13 cellular contexts compared by ENCODE assay signal in the genomic region with DNA sequence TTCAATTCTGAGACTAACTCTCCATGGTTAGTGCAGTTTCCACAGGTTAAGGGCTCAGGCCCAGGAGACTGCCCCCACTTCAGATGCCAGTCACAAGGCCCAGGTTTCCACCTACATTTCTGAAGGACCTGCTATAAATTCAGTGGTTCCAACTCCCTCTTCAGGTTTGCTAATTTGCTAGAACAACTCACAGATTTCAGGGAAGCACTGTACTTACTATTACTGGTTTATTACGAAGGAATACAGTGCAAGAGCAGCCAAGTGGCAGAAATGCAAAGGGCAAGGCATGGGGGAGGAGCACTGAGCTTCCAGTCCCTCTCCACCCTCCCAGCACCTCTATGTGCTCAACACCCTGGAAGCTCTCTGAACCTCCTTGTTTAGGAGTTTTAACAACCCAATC. TPM values are rescaled to one million over a fixed set of nuclear protein-coding genes. Genes with fewer than 3 reads are reported as not detected.
A peak's percentile ranks its signal among the peaks of the same experiment; 100 is the strongest.
DNase-seq lines count a peak whose midpoint lies in the region; ATAC-seq lines count a peak whose summit lies in the region.
"Had no signal": no experiment of that assay in that cellular context is flagged by ENCODE, and none has a peak within 500 bp of the region (broad histone marks: within the 10 kb centered on the region; RNA-seq: fewer than 3 reads in every experiment).

No MANE protein-coding gene starts in this region.

- H3K9me3 Mint-ChIP-seq in activated CD8-positive, alpha-beta memory T cell treated with anti-CD3 and anti-CD28 coated beads, Interleukin-2, amount 10 ng/mL, durations not matched to agents 7 days and 5 days (ENCODE audit: low read depth): no peaks in the 10 kb centered on the region

- no peak for DNase-seq in activated CD8-positive, alpha-beta memory T cell treated with anti-CD3 and anti-CD28 coated beads, Interleukin-2, amount 10 ng/mL, durations not matched to agents 7 days and 5 days
- no peak for DNase-seq in activated CD8-positive, alpha-beta memory T cell treated with anti-CD3 and anti-CD28 coated beads, Interleukin-2, amount 50 U/mL, for 48 hours
- DNase-seq in SW480 (ENCODE audit: low spot score) (peak; percentile 46), renal cortical epithelial cell (ENCODE audit: low read depth) (peak; percentile 84), amygdala (lab: John Stamatoyannopoulos, UW) (no peak), NCI-H748 treated with DMSO at 0.1 percent for 48 hours (lab: John Stamatoyannopoulos, UW) (no peak)
- DNase-seq: mesenchymal stem cell, NCI-H1436, NCI-H524 treated with DMSO at 0.1 percent for 48 hours, RPMI8226 had no signal

- peak overlapping the region; percentile 95 for H3K27ac Mint-ChIP-seq in activated CD8-positive, alpha-beta memory T cell treated with anti-CD3 and anti-CD28 coated beads, Interleukin-2, amount 10 ng/mL, durations not matched to agents 7 days and 5 days

- H3K4me1 Mint-ChIP-seq in activated CD8-positive, alpha-beta memory T cell treated with anti-CD3 and anti-CD28 coated beads, Interleukin-2, amount 10 ng/mL, durations not matched to agents 7 days and 5 days: peaks cover 32% of the 10 kb centered on the region

- no peak overlapping the region for H3K4me3 Mint-ChIP-seq in activated CD8-positive, alpha-beta memory T cell treated with anti-CD3 and anti-CD28 coated beads, Interleukin-2, amount 10 ng/mL, durations not matched to agents 7 days and 5 days

- no peaks in the 10 kb centered on the region for H3K27me3 Mint-ChIP-seq in activated CD8-positive, alpha-beta memory T cell treated with anti-CD3 and anti-CD28 coated beads, Interleukin-2, amount 10 ng/mL, durations not matched to agents 7 days and 5 days

- CTCF ChIA-PET in activated CD8-positive, alpha-beta memory T cell treated with anti-CD3 and anti-CD28 coated beads, Interleukin-2, amount 10 ng/mL, durations not matched to agents 7 days and 5 days (lab: Charles Lee): interaction anchor here (0.9 to 1.2 kb wide), 2 partner anchors 18 to 25 kb away, joined by 3 read pairs; no protein-coding TSS in a partner anchor

- ATAC-seq in activated CD8-positive, alpha-beta memory T cell treated with anti-CD3 and anti-CD28 coated beads, Interleukin-2, amount 10 ng/mL, durations not matched to agents 7 days and 5 days: no peak
- ATAC-seq in esophagus mucosa (peak; percentile 54), GM18502 (IDR thresholded peaks at IDR 0.05; ENCODE audit: poor library complexity, unreplicated experiment) (no peak)

- peaks cover 13% of the 10 kb centered on the region for H3K36me3 Mint-ChIP-seq in activated CD8-positive, alpha-beta memory T cell treated with anti-CD3 and anti-CD28 coated beads, Interleukin-2, amount 10 ng/mL, durations not matched to agents 7 days and 5 days
- H3K36me3 Mint-ChIP-seq: IgD-negative memory B cell had no signal

RNA-seq across cellular contexts. Expression of a gene that starts 39.3 kb away (rescaled TPM):
- not detected for total RNA-seq in activated CD8-positive, alpha-beta memory T cell treated with anti-CD3 and anti-CD28 coated beads, Interleukin-2, amount 10 ng/mL, durations not matched to agents 7 days and 5 days
- total RNA-seq in esophagus mucosa (3.1 TPM), renal cortical epithelial cell (2.9 and 25.4 TPM in 2 replicates)

Comparison
In these comparisons a context has a peak if more than half of its experiments do, and no peak if none do; other contexts are left out.
1. DNase-seq: peak in SW480 (single experiment) and renal cortical epithelial cell (single experiment); none in activated CD8-positive, alpha-beta memory T cell treated with anti-CD3 and anti-CD28 coated beads, Interleukin-2, amount 10 ng/mL, durations not matched to agents 7 days and 5 days (single experiment), activated CD8-positive, alpha-beta memory T cell treated with anti-CD3 and anti-CD28 coated beads, Interleukin-2, amount 50 U/mL, for 48 hours (single experiment), amygdala (0 of 56) and NCI-H748 treated with DMSO at 0.1 percent for 48 hours (single experiment).